6 cellular contexts compared by ENCODE assay signal in genomic region chr4:985123-985830, GRCh38. TPM values are rescaled to one million over a fixed set of nuclear protein-coding genes. Genes with fewer than 3 reads are reported as not detected.
DNase-seq lines count a peak whose midpoint lies in the region; ATAC-seq and TF ChIP-seq lines count a peak whose summit lies in the region.

No MANE protein-coding gene starts in this region.

- no peak overlapping the region for H3K23ac ChIP-seq in trophoblast cell (ENCODE audit: low read length)

- no peak overlapping the region for H3K18ac ChIP-seq in trophoblast cell (ENCODE audit: low read length)

- H3K36me3 ChIP-seq in trophoblast cell (ENCODE audit: control insufficient read depth in 1 of 2, insufficient read depth in 2 of 2, low read length in 2 of 2) = no peaks in the 10 kb centered on the region

- no peak overlapping the region for H4K8ac ChIP-seq in trophoblast cell (ENCODE audit: low read depth, low read length)

- no peak for DNase-seq in AG09309 (ENCODE audit: low read depth)
- DNase-seq in RKO (ENCODE audit: low spot score) = peak; percentile 84
- peak; percentile 55 for DNase-seq in central memory CD4-positive, alpha-beta T cell
- peak; percentile 45 to 53 for DNase-seq in trophoblast cell
- DNase-seq in SHP77 (lab: John Stamatoyannopoulos, UW) = no peak

- TF ChIP-seq CTCF in AG09309 (IDR thresholded peaks at IDR 0.05; ENCODE audit: control insufficient read depth, insufficient read depth, low read depth, low read length, missing control alignments) = no peak

- H3K4me1 ChIP-seq in trophoblast cell (ENCODE audit: control insufficient read depth in 1 of 2, insufficient read depth in 2 of 2, low read length in 2 of 2) = peaks cover 0 to 4% of the 10 kb centered on the region in 2 experiments

- no peak overlapping the region for H3K27ac ChIP-seq in trophoblast cell (ENCODE audit: low read depth, low read length)

- H3K4me3 ChIP-seq in AG09309 (ENCODE audit: control insufficient read depth, low read depth, low read length) = peak overlapping the region; percentile 7; the same call in 1 of the 2 replicates
- H3K4me3 ChIP-seq in trophoblast cell (ENCODE audit: low read depth, low read length) = no peak overlapping the region

- H3K14ac ChIP-seq in trophoblast cell (ENCODE audit: low read length) = no peak overlapping the region

- H4K12ac ChIP-seq in trophoblast cell (ENCODE audit: low read depth, low read length) = no peak overlapping the region

- no peaks in the 10 kb centered on the region for H3K9me3 ChIP-seq in trophoblast cell (ENCODE audit: insufficient read depth, low read depth, low read length)

- no peak overlapping the region for H3K4ac ChIP-seq in trophoblast cell (ENCODE audit: low read depth, low read length)

- H3K4me2 ChIP-seq in trophoblast cell (ENCODE audit: low read length) = peak overlapping the region; percentile 42

- H2BK120ac ChIP-seq in trophoblast cell (ENCODE audit: insufficient read depth, low read length, poor library complexity) = no peak overlapping the region

- no peak overlapping the region for H2BK12ac ChIP-seq in trophoblast cell (ENCODE audit: low read length)

- no peaks in the 10 kb centered on the region for H3K27me3 ChIP-seq in trophoblast cell (ENCODE audit: insufficient read depth, low read length)

- WGBS in trophoblast cell (ENCODE audit: extremely low coverage, insufficient coverage, insufficient read length) = no CpG with 5 or more reads among the region's 23 CpGs

- H2AK5ac ChIP-seq in trophoblast cell (ENCODE audit: low read length) = no peak overlapping the region

- no peaks in the 10 kb centered on the region for H3K79me1 ChIP-seq in trophoblast cell (ENCODE audit: low read length)

- ATAC-seq in HG03565 (IDR thresholded peaks at IDR 0.05; ENCODE audit: unreplicated experiment) = no peak

- peak overlapping the region; percentile 52 for H2AFZ ChIP-seq in trophoblast cell (ENCODE audit: insufficient read depth, low read length, poor library complexity)

- no peak overlapping the region for H2BK5ac ChIP-seq in trophoblast cell (ENCODE audit: low read depth, low read length, poor library complexity)

- H3K79me2 ChIP-seq in trophoblast cell (ENCODE audit: control insufficient read depth, insufficient read depth, low read length, poor library complexity) = no peaks in the 10 kb centered on the region

- H3K9ac ChIP-seq in trophoblast cell (ENCODE audit: low read length) = no peak overlapping the region

- no peak overlapping the region for H4K91ac ChIP-seq in trophoblast cell (ENCODE audit: low read depth, low read length)

RNA-seq across cellular contexts. Expression of gene IDUA, which starts 1.6 kb away (rescaled TPM):
- polyA plus RNA-seq in trophoblast cell (2013) = 2.0 and 2.2 TPM in 2 replicates

RNA-seq across cellular contexts. Expression of gene SLC26A1, which starts 7.9 kb away (rescaled TPM):
- 0.10 TPM in 1 of 2 replicates, not detected in the other for polyA plus RNA-seq in trophoblast cell (2013)

RNA-seq across cellular contexts. Expression of gene DGKQ, which starts 11.9 kb away (rescaled TPM):
- polyA plus RNA-seq in trophoblast cell (2013) = 4.2 TPM in 2 replicates

RNA-seq across cellular contexts. Expression of gene FGFRL1, which starts 26.1 kb away (rescaled TPM):
- polyA plus RNA-seq in trophoblast cell (2013) = 17.6 and 18.3 TPM in 2 replicates

RNA-seq across cellular contexts. Expression of gene TMEM175, which starts 53.0 kb away (rescaled TPM):
- 13.5 and 15.8 TPM in 2 replicates for polyA plus RNA-seq in trophoblast cell (2013)

Comparison
In these comparisons a context has a peak if more than half of its experiments do, and no peak if none do; other contexts are left out.
1. DNase-seq: peak in RKO (single experiment), central memory CD4-positive, alpha-beta T cell (single experiment) and trophoblast cell (2 of 2); none in AG09309 (single experiment) and SHP77 (0 of 2).